In the genomic region with DNA sequence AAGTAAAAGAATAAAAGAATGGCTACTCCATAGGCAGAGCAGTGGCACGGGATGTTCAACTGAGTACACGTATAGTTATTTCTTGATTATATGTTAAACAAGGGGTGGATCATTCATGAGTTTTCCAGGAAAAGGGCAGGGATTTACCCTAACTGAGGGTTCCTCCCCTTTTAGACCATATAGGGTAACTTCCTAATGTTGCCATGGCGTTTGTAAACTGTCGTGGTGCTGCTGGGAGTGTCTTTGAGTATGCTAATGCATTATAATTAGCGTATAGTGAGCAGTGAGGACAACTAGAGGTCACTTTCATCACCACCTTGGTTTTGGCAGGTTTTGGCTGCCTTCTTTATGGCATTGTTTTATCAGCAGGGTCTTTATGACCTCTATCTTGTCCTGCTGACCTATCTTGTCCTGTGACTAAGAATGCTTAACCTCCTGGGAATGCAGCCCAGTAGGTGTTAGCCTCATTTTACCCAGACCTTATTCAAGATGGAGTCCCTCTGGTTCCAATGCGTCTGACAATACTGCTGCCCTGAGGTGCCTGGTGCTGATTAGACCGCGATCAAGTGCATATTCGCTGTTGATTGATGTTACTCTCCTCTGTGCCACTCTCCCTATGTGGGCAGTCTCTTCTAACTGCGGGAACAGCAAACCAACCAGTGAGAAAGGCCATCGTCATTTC, we compare ENCODE assay signal across 13 cellular contexts.
DNase-seq lines count a peak whose midpoint lies in the region; ATAC-seq and TF ChIP-seq lines count a peak whose summit lies in the region.
"Had no signal": no experiment of that assay in that cellular context is flagged by ENCODE, and none has a peak within 500 bp of the region (broad histone marks: within the 10 kb centered on the region; RNA-seq: fewer than 3 reads in every experiment).

No MANE protein-coding gene starts in this region.

- no peaks in the 10 kb centered on the region for H3K79me1 ChIP-seq in H9 (ENCODE audit: insufficient read depth, low read depth, low read length, poor library complexity, severe bottlenecking)
- no peaks in the 10 kb centered on the region for H3K79me1 ChIP-seq in neuronal stem cell (ENCODE audit: low read depth, low read length)

- peaks cover 0 to 5% (median 0%) of the 10 kb centered on the region in 3 experiments; a peak in 2 of 7 replicates for H3K36me3 Mint-ChIP-seq in H9 (ENCODE audit: insufficient read depth in 1 of 3, low read depth in 3 of 3)
- peaks cover 19% of the 10 kb centered on the region for H3K36me3 Mint-ChIP-seq in activated naive CD8-positive, alpha-beta T cell treated with anti-CD3 and anti-CD28 coated beads, Interleukin-2, amount 10 ng/mL, durations not matched to agents 7 days and 5 days

- H3K4me1 ChIP-seq in H9 (ENCODE audit: insufficient read depth, low read length) (no peaks in the 10 kb centered on the region), neuronal stem cell (ENCODE audit: control insufficient read depth in 2 of 2, insufficient read depth in 1 of 2, low read depth in 1 of 2, low read length in 2 of 2) (no peaks in the 10 kb centered on the region)
- H3K4me1 ChIP-seq: SJSA1 had no signal

- no peak overlapping the region for H2BK120ac ChIP-seq in H9 (ENCODE audit: low read depth, low read length, poor library complexity, severe bottlenecking)
- H2BK120ac ChIP-seq in neuronal stem cell (ENCODE audit: low read depth, low read length), result no peak overlapping the region

- H3K9me3 Mint-ChIP-seq in H9, result peaks cover 3 to 4% of the 10 kb centered on the region in 2 experiments; a peak in 2 of 5 replicates
- peaks cover 10% of the 10 kb centered on the region for H3K9me3 Mint-ChIP-seq in activated naive CD8-positive, alpha-beta T cell treated with anti-CD3 and anti-CD28 coated beads, Interleukin-2, amount 10 ng/mL, durations not matched to agents 7 days and 5 days

- H3K27me3 ChIP-seq in H9 (ENCODE audit: insufficient read depth, low read length), result no peaks in the 10 kb centered on the region
- no peaks in the 10 kb centered on the region for H3K27me3 ChIP-seq in neuronal stem cell (ENCODE audit: control insufficient read depth in 3 of 3, insufficient read depth in 3 of 3, low read depth in 1 of 3, low read length in 3 of 3)
- H3K27me3 ChIP-seq: SJSA1 had no signal

- H3K4me1 Mint-ChIP-seq in H9, result peaks cover 11 to 13% of the 10 kb centered on the region in 2 experiments
- H3K4me1 Mint-ChIP-seq in activated naive CD8-positive, alpha-beta T cell treated with anti-CD3 and anti-CD28 coated beads, Interleukin-2, amount 10 ng/mL, durations not matched to agents 7 days and 5 days, result peaks cover 16% of the 10 kb centered on the region

- no peaks in the 10 kb centered on the region for H3K79me2 ChIP-seq in H9 (ENCODE audit: insufficient read depth, low read length)

- H2BK12ac ChIP-seq in H9 (ENCODE audit: insufficient read length, low read depth, low read length), result peak overlapping the region; percentile 67
- no peak overlapping the region for H2BK12ac ChIP-seq in neuronal stem cell (ENCODE audit: low read length)

- no peak overlapping the region for H2BK20ac ChIP-seq in H9 (ENCODE audit: low read depth, low read length, poor library complexity, severe bottlenecking)

- no peak for ATAC-seq in activated naive CD8-positive, alpha-beta T cell treated with anti-CD3 and anti-CD28 coated beads, Interleukin-2, amount 10 ng/mL, durations not matched to agents 7 days and 5 days (ENCODE audit: low read depth)
- ATAC-seq in HG03354 (IDR thresholded peaks at IDR 0.05; ENCODE audit: poor library complexity, severe bottlenecking, unreplicated experiment) (no peak), GM21515 (IDR thresholded peaks at IDR 0.05; ENCODE audit: unreplicated experiment) (no peak)

- TF ChIP-seq CTCF in H9 (conservative IDR thresholded peaks at IDR 0.05), result no peak

- no peaks in the 10 kb centered on the region; the same call in 1 of the 2 replicates for H3K27me3 Mint-ChIP-seq in H9 (ENCODE audit: low read depth)
- no peaks in the 10 kb centered on the region for H3K27me3 Mint-ChIP-seq in activated naive CD8-positive, alpha-beta T cell treated with anti-CD3 and anti-CD28 coated beads, Interleukin-2, amount 10 ng/mL, durations not matched to agents 7 days and 5 days

- H3K23ac ChIP-seq in H9 (ENCODE audit: insufficient read length, low read depth, low read length) (no peak overlapping the region), neuronal stem cell (ENCODE audit: low read depth, low read length, poor library complexity) (no peak overlapping the region)

- H3K36me3 ChIP-seq in neuronal stem cell (replicated peaks in 1 of 2; ENCODE audit: control insufficient read depth in 2 of 2, insufficient read depth in 2 of 2, low read length in 2 of 2), result no peaks in the 10 kb centered on the region
- H3K36me3 ChIP-seq: SJSA1 had no signal

- H3K9me3 ChIP-seq in H9 (ENCODE audit: control insufficient read depth, low read depth, low read length) (no peaks in the 10 kb centered on the region), neuronal stem cell (replicated peaks in 1 of 2; ENCODE audit: control insufficient read depth in 2 of 2, insufficient read depth in 1 of 2, low read depth in 1 of 2, low read length in 2 of 2) (no peaks in the 10 kb centered on the region)
- H3K9me3 ChIP-seq: SJSA1 had no signal

- POLR2A ChIA-PET in activated naive CD8-positive, alpha-beta T cell treated with anti-CD3 and anti-CD28 coated beads, Interleukin-2, amount 10 ng/mL, durations not matched to agents 7 days and 5 days (lab: Charles Lee), result interaction anchor here (1.1 kb wide), 1 partner anchor 67 kb away, joined by 3 read pairs; a partner anchor contains a TSS

- no peak overlapping the region for H3K56ac ChIP-seq in H9 (ENCODE audit: insufficient read length, low read depth, low read length)

- H3T11ph ChIP-seq in H9 (ENCODE audit: low read length), result no peak overlapping the region

- H2AFZ ChIP-seq in H9 (ENCODE audit: low read length) (no peak overlapping the region), neuronal stem cell (ENCODE audit: low read length) (peak overlapping the region; percentile 29)
- H2AFZ ChIP-seq: PC-9 had no signal

- no peaks in the 10 kb centered on the region for H4K20me1 ChIP-seq in H9 (ENCODE audit: control insufficient read depth, insufficient read depth, insufficient read length)

- peak; percentile 21 for DNase-seq in DMS79 (lab: John Stamatoyannopoulos, UW)
- DNase-seq in H9, result no peak
- no peak for DNase-seq in activated naive CD8-positive, alpha-beta T cell treated with anti-CD3 and anti-CD28 coated beads, Interleukin-2, amount 10 ng/mL, durations not matched to agents 7 days and 5 days
- no peak for DNase-seq in neuronal stem cell (ENCODE audit: low spot score)
- no peak for DNase-seq in NOMO-1 treated with dmso at 0.1 percent for 144 hours (lab: John Stamatoyannopoulos, UW; ENCODE audit: unreplicated experiment)
- DNase-seq: NCI-H1105 treated with DMSO at 0.1 percent for 48 hours, NCI-H1694 treated with DMSO at 0.1 percent for 48 hours, PC-9, SW 1271 had no signal

- no peak overlapping the region for H3K4me3 Mint-ChIP-seq in H9
- H3K4me3 Mint-ChIP-seq in activated naive CD8-positive, alpha-beta T cell treated with anti-CD3 and anti-CD28 coated beads, Interleukin-2, amount 10 ng/mL, durations not matched to agents 7 days and 5 days, result no peak overlapping the region

- H3K27ac ChIP-seq in H9 (ENCODE audit: insufficient read length, low read depth, low read length) (no peak overlapping the region), neuronal stem cell (replicated peaks; ENCODE audit: low read length) (no peak overlapping the region)
- H3K27ac ChIP-seq: HL-60, PC-9, SJSA1 had no signal

- H3K4ac ChIP-seq in H9 (ENCODE audit: low read depth, low read length) (no peak overlapping the region), neuronal stem cell (ENCODE audit: low read length) (no peak overlapping the region)

- H3K18ac ChIP-seq in H9 (ENCODE audit: insufficient read length, low read depth, low read length), result no peak overlapping the region
- H3K18ac ChIP-seq in neuronal stem cell (ENCODE audit: low read length), result no peak overlapping the region

- H2BK15ac ChIP-seq in H9 (ENCODE audit: low read depth, low read length) (no peak overlapping the region), neuronal stem cell (ENCODE audit: low read length) (no peak overlapping the region)

- no peaks in the 10 kb centered on the region for H3K23me2 ChIP-seq in H9 (ENCODE audit: insufficient read length, low read depth, low read length, poor library complexity, severe bottlenecking)

- no peak overlapping the region for H2AK5ac ChIP-seq in H9 (ENCODE audit: insufficient read length, low read length)
- no peak overlapping the region for H2AK5ac ChIP-seq in neuronal stem cell (ENCODE audit: low read depth, low read length)

- H3K4me3 ChIP-seq in neuronal stem cell (ENCODE audit: low read length in 2 of 2), result no peak overlapping the region
- H3K4me3 ChIP-seq: PC-9, SJSA1 had no signal

- peak overlapping the region; percentile 56 for H3K14ac ChIP-seq in H9 (ENCODE audit: insufficient read depth, low read length)
- no peak overlapping the region for H3K14ac ChIP-seq in neuronal stem cell (ENCODE audit: low read length)

- H2BK5ac ChIP-seq in H9 (ENCODE audit: insufficient read length, low read length) (no peak overlapping the region), neuronal stem cell (ENCODE audit: low read length) (no peak overlapping the region)

- H4K5ac ChIP-seq in H9 (ENCODE audit: insufficient read length, low read depth, low read length), result no peak overlapping the region

- no peak overlapping the region for H4K91ac ChIP-seq in H9 (ENCODE audit: insufficient read length, low read depth, low read length)
- H4K91ac ChIP-seq in neuronal stem cell (ENCODE audit: low read depth, low read length, poor library complexity), result no peak overlapping the region

- no CpG with 5 or more reads among the region's 11 CpGs for WGBS in H9 (ENCODE audit: extremely low coverage, insufficient read length, low lambda C conversion rate)
- WGBS in neuronal stem cell (ENCODE audit: extremely low coverage in 2 of 2, insufficient read length in 2 of 2, insufficient replicate concordance in 1 of 2), 2 donors, result no CpG with 5 or more reads among the region's 11 CpGs

- peak overlapping the region in 1 of 3 experiments; percentile 8; a peak in 1 of 7 replicates for H3K27ac Mint-ChIP-seq in H9
- H3K27ac Mint-ChIP-seq in activated naive CD8-positive, alpha-beta T cell treated with anti-CD3 and anti-CD28 coated beads, Interleukin-2, amount 10 ng/mL, durations not matched to agents 7 days and 5 days, result peak overlapping the region; percentile 25

- peak overlapping the region; percentile 82 for H4K8ac ChIP-seq in H9 (replicated peaks; ENCODE audit: insufficient read length, low read depth, low read length)
- H4K8ac ChIP-seq in neuronal stem cell (ENCODE audit: low read depth, low read length), result no peak overlapping the region

- no peak overlapping the region for H3K4me2 ChIP-seq in H9 (ENCODE audit: insufficient read depth, insufficient read length, low read length)
- H3K4me2 ChIP-seq in neuronal stem cell (ENCODE audit: insufficient read depth, low read length, poor library complexity, severe bottlenecking), result no peak overlapping the region
- H3K4me2 ChIP-seq: PC-9 had no signal

- H3K9ac ChIP-seq in H9 (ENCODE audit: extremely low read depth, insufficient read length, low read length) (no peak overlapping the region), neuronal stem cell (ENCODE audit: low read depth, low read length, poor library complexity) (no peak overlapping the region)
